ENCODE assay signal across 9 cellular contexts in genomic region chr9:84759300-84759750, GRCh38.
A peak's percentile ranks its signal among the peaks of the same experiment; 100 is the strongest.
DNase-seq lines count a peak whose midpoint lies in the region; ATAC-seq lines count a peak whose summit lies in the region.
"Had no signal": no experiment of that assay in that cellular context is flagged by ENCODE, and none has a peak within 500 bp of the region (broad histone marks: within the 10 kb centered on the region; RNA-seq: fewer than 3 reads in every experiment).

No MANE protein-coding gene starts in this region.

- H3K27ac Mint-ChIP-seq in activated CD4-positive, alpha-beta memory T cell treated with anti-CD3 and anti-CD28 coated beads, Interleukin-2, amount 10 ng/mL, durations not matched to agents 7 days and 5 days = peak overlapping the region; percentile 76
- peak overlapping the region; percentile 61 for H3K27ac Mint-ChIP-seq in stimulated activated naive CD8-positive, alpha-beta T cell treated with anti-CD3 and anti-CD28 coated beads, Interleukin-15, Interleukin-2, amounts not matched to agents 100 ng/mL and 50 ng/mL, for 24 hours

- peaks cover 17% of the 10 kb centered on the region for H3K9me3 Mint-ChIP-seq in activated CD4-positive, alpha-beta memory T cell treated with anti-CD3 and anti-CD28 coated beads, Interleukin-2, amount 10 ng/mL, durations not matched to agents 7 days and 5 days
- no peaks in the 10 kb centered on the region for H3K9me3 Mint-ChIP-seq in stimulated activated naive CD8-positive, alpha-beta T cell treated with anti-CD3 and anti-CD28 coated beads, Interleukin-15, Interleukin-2, amounts not matched to agents 100 ng/mL and 50 ng/mL, for 24 hours

- peaks cover 73% of the 10 kb centered on the region for H3K4me1 Mint-ChIP-seq in activated CD4-positive, alpha-beta memory T cell treated with anti-CD3 and anti-CD28 coated beads, Interleukin-2, amount 10 ng/mL, durations not matched to agents 7 days and 5 days
- peaks cover 18% of the 10 kb centered on the region for H3K4me1 Mint-ChIP-seq in stimulated activated naive CD8-positive, alpha-beta T cell treated with anti-CD3 and anti-CD28 coated beads, Interleukin-15, Interleukin-2, amounts not matched to agents 100 ng/mL and 50 ng/mL, for 24 hours (ENCODE audit: low read depth)

- ATAC-seq in HG03045 (IDR thresholded peaks at IDR 0.05; ENCODE audit: unreplicated experiment) (peak; percentile 71), GM21515 (IDR thresholded peaks at IDR 0.05; ENCODE audit: unreplicated experiment) (no peak)

- peaks cover 26% of the 10 kb centered on the region for H3K36me3 Mint-ChIP-seq in activated CD4-positive, alpha-beta memory T cell treated with anti-CD3 and anti-CD28 coated beads, Interleukin-2, amount 10 ng/mL, durations not matched to agents 7 days and 5 days (ENCODE audit: low read depth)
- no peaks in the 10 kb centered on the region for H3K36me3 Mint-ChIP-seq in stimulated activated naive CD8-positive, alpha-beta T cell treated with anti-CD3 and anti-CD28 coated beads, Interleukin-15, Interleukin-2, amounts not matched to agents 100 ng/mL and 50 ng/mL, for 24 hours (ENCODE audit: low read depth)

- H3K4me3 Mint-ChIP-seq in activated CD4-positive, alpha-beta memory T cell treated with anti-CD3 and anti-CD28 coated beads, Interleukin-2, amount 10 ng/mL, durations not matched to agents 7 days and 5 days = peak overlapping the region; percentile 18
- no peak overlapping the region for H3K4me3 Mint-ChIP-seq in stimulated activated naive CD8-positive, alpha-beta T cell treated with anti-CD3 and anti-CD28 coated beads, Interleukin-15, Interleukin-2, amounts not matched to agents 100 ng/mL and 50 ng/mL, for 24 hours

- POLR2A ChIA-PET in activated CD4-positive, alpha-beta memory T cell treated with anti-CD3 and anti-CD28 coated beads, Interleukin-2, amount 10 ng/mL, durations not matched to agents 7 days and 5 days (lab: Charles Lee) = interaction anchor here (0.7 to 1.5 kb wide), 4 partner anchors 10 to 63 kb away, joined by 3 to 5 read pairs (median 3); no protein-coding TSS in a partner anchor

- CTCF ChIA-PET in activated CD4-positive, alpha-beta memory T cell treated with anti-CD3 and anti-CD28 coated beads, Interleukin-2, amount 10 ng/mL, durations not matched to agents 7 days and 5 days (lab: Charles Lee) = interaction anchor here (0.7 to 1.7 kb wide), 2 partner anchors 10 to 18 kb away, joined by 3 to 4 read pairs; no protein-coding TSS in a partner anchor

- H3K27ac ChIP-seq in substantia nigra (ENCODE audit: low read depth, low read length, poor library complexity, severe bottlenecking) = no peak overlapping the region

- H3K27me3 Mint-ChIP-seq in activated CD4-positive, alpha-beta memory T cell treated with anti-CD3 and anti-CD28 coated beads, Interleukin-2, amount 10 ng/mL, durations not matched to agents 7 days and 5 days = no peaks in the 10 kb centered on the region
- H3K27me3 Mint-ChIP-seq in stimulated activated naive CD8-positive, alpha-beta T cell treated with anti-CD3 and anti-CD28 coated beads, Interleukin-15, Interleukin-2, amounts not matched to agents 100 ng/mL and 50 ng/mL, for 24 hours = peaks cover 12% of the 10 kb centered on the region

- DNase-seq in stimulated activated CD4-positive, alpha-beta T cell treated with anti-CD3 and anti-CD28 coated beads, Interleukin-15, amount 100 ng/mL, for 24 hours = peak; percentile 34
- no peak for DNase-seq in stimulated activated CD4-positive, alpha-beta T cell treated with anti-CD3 and anti-CD28 coated beads, Interleukin-12 subunit alpha, Interleukin-12 subunit beta, amount 100 ng/mL, for 4 hours
- DNase-seq in activated CD4-positive, alpha-beta memory T cell treated with anti-CD3 and anti-CD28 coated beads, Interleukin-2, amount 10 ng/mL, durations not matched to agents 7 days and 5 days = peak; percentile 52
- DNase-seq in NAMALWA (ENCODE audit: low spot score) (no peak), substantia nigra (lab: John Stamatoyannopoulos, UW) (no peak)
- DNase-seq: NCI-H2171 had no signal

Comparison
In these comparisons a context has a peak if more than half of its experiments do, and no peak if none do; other contexts are left out.
1. DNase-seq: peak in stimulated activated CD4-positive, alpha-beta T cell treated with anti-CD3 and anti-CD28 coated beads, Interleukin-15, amount 100 ng/mL, for 24 hours (single experiment) and activated CD4-positive, alpha-beta memory T cell treated with anti-CD3 and anti-CD28 coated beads, Interleukin-2, amount 10 ng/mL, durations not matched to agents 7 days and 5 days (single experiment); none in stimulated activated CD4-positive, alpha-beta T cell treated with anti-CD3 and anti-CD28 coated beads, Interleukin-12 subunit alpha, Interleukin-12 subunit beta, amount 100 ng/mL, for 4 hours (single experiment), NAMALWA (single experiment) and substantia nigra (0 of 49).